1 cellular context compared by ENCODE assay signal in genomic region chr20:34717230-34718095, GRCh38.
TF ChIP-seq lines count a peak whose summit lies in the region.

No MANE protein-coding gene starts in this region.

TF ChIP-seq in HepG2, 621 proteins besides CTCF, POLR2A, EP300 and RAD21 (continued from another document and continues in another):
- TF ChIP-seq NCOA5 (CRISPR knock-in tag; IDR thresholded peaks at IDR 0.05) (no peak), ZNF619 (CRISPR knock-in tag; IDR thresholded peaks at IDR 0.05) (no peak), ZNF646 (CRISPR knock-in tag; IDR thresholded peaks at IDR 0.05) (no peak), ZNF232 (CRISPR knock-in tag; IDR thresholded peaks at IDR 0.05; ENCODE audit: borderline replicate concordance) (no peak), SOX5 (CRISPR knock-in tag; IDR thresholded peaks at IDR 0.05; ENCODE audit: borderline replicate concordance) (no peak; the same call in 1 of the 2 replicates), ZNF800 (CRISPR knock-in tag; IDR thresholded peaks at IDR 0.05) (no peak), MAX (IDR thresholded peaks at IDR 0.05) (peak; percentile 55; the same call in 1 of the 2 replicates), ZNF724P (CRISPR knock-in tag; IDR thresholded peaks at IDR 0.05; ENCODE audit: borderline replicate concordance) (0 out of 2 replicates have a peak, but pooled peaks have one; percentile 30), GATA4 (IDR thresholded peaks at IDR 0.05; ENCODE audit: borderline replicate concordance, low read depth) (no peak), DPF2 (CRISPR knock-in tag; IDR thresholded peaks at IDR 0.05; ENCODE audit: borderline replicate concordance, low read depth) (no peak), ZSCAN9 (CRISPR knock-in tag; IDR thresholded peaks at IDR 0.05; ENCODE audit: borderline replicate concordance) (no peak), SRF (IDR thresholded peaks at IDR 0.05; ENCODE audit: low read depth, low read length) (no peak), YEATS4 (CRISPR knock-in tag; IDR thresholded peaks at IDR 0.05; ENCODE audit: borderline replicate concordance) (no peak; the same call in 1 of the 2 replicates), ZNF672 (CRISPR knock-in tag; IDR thresholded peaks at IDR 0.05) (no peak), JUND (CRISPR knock-in tag; IDR thresholded peaks at IDR 0.05) (no peak), AKNA (CRISPR knock-in tag; IDR thresholded peaks at IDR 0.05; ENCODE audit: borderline replicate concordance) (no peak), SNAPC5 (CRISPR knock-in tag; IDR thresholded peaks at IDR 0.05; ENCODE audit: borderline replicate concordance) (peak; percentile 84; the same call in 1 of the 2 replicates), ZNF777 (CRISPR knock-in tag; IDR thresholded peaks at IDR 0.05) (no peak), ZNF343 (CRISPR knock-in tag; IDR thresholded peaks at IDR 0.05) (peak; percentile 60; the same call in 1 of the 2 replicates), MLX (CRISPR knock-in tag; IDR thresholded peaks at IDR 0.05) (no peak), HMG20A (CRISPR knock-in tag; IDR thresholded peaks at IDR 0.05; ENCODE audit: borderline replicate concordance) (0 out of 2 replicates have a peak, but pooled peaks have one; percentile 35), TEAD3 (CRISPR knock-in tag; optimal IDR thresholded peaks at IDR 0.05; ENCODE audit: borderline replicate concordance) (peak; percentile 92), ZNF878 (CRISPR knock-in tag; IDR thresholded peaks at IDR 0.05) (no peak; the same call in 1 of the 2 replicates), TMF1 (CRISPR knock-in tag; IDR thresholded peaks at IDR 0.05; ENCODE audit: low read depth) (0 out of 2 replicates have a peak, but pooled peaks have one; percentile 59), ZNF83 (CRISPR knock-in tag; IDR thresholded peaks at IDR 0.05; ENCODE audit: borderline replicate concordance) (no peak), ZFP37 (CRISPR knock-in tag; IDR thresholded peaks at IDR 0.05; ENCODE audit: borderline replicate concordance) (no peak), ELF1 (CRISPR knock-in tag; IDR thresholded peaks at IDR 0.05) (no peak), ZHX2 (IDR thresholded peaks at IDR 0.05; ENCODE audit: low read depth) (no peak), ZHX2 (CRISPR knock-in tag; IDR thresholded peaks at IDR 0.05; ENCODE audit: borderline replicate concordance) (no peak), HMG20B (CRISPR knock-in tag; conservative IDR thresholded peaks at IDR 0.05) (peak; percentile 57; the same call in 1 of the 2 replicates), CREBL2 (CRISPR knock-in tag; IDR thresholded peaks at IDR 0.05; ENCODE audit: borderline replicate concordance) (no peak), ZNF12 (CRISPR knock-in tag; IDR thresholded peaks at IDR 0.05) (no peak), RFX3 (CRISPR knock-in tag; IDR thresholded peaks at IDR 0.05) (no peak), ZNF282 (IDR thresholded peaks at IDR 0.05; ENCODE audit: partially characterized antibody) (no peak), ZNF513 (CRISPR knock-in tag; conservative IDR thresholded peaks at IDR 0.05) (no peak)
